Comparison of ENCODE assay signal across 7 cellular contexts in the genomic region with DNA sequence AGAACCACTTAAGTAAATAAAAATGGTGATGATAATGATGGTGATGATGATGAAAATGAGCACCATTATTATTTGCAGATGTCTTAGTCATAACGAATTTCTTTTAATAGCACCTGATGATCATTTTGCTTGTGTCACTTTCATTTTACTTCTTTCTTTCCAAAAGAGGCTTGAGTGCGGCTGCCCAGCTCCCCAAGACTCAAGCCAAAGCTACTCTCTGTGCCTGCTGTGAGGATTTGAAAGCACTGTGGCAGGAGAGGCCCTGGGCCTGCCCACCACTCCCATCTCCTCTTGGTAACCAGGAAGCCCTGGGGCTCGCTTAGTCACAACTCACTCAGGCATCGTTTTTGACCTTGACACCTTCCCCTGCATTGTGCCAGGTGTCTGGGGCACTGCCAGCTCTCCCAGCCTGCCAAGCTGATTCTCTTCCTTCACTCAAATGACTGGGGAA. TPM values are rescaled to one million over a fixed set of nuclear protein-coding genes. Genes with fewer than 3 reads are reported as not detected.
DNase-seq lines count a peak whose midpoint lies in the region; ATAC-seq and TF ChIP-seq lines count a peak whose summit lies in the region.

No MANE protein-coding gene starts in this region.

- H3K4me1 ChIP-seq in esophagus squamous epithelium (peaks cover 17 to 53% (median 38%) of the 10 kb centered on the region in 3 donors), uterus (peaks cover 7 to 19% of the 10 kb centered on the region in 2 donors)

- H3K27me3 ChIP-seq in esophagus squamous epithelium (no peaks in the 10 kb centered on the region), uterus (no peaks in the 10 kb centered on the region)

- peak; percentile 68 for ATAC-seq in GM21723 (IDR thresholded peaks at IDR 0.05; ENCODE audit: unreplicated experiment)

- WGBS in esophagus squamous epithelium, 2 donors: 30 to 41% methylated on average over 2 to 4 of the region's 4 CpGs

- H3K36me3 ChIP-seq in esophagus squamous epithelium (no peaks in the 10 kb centered on the region), uterus (no peaks in the 10 kb centered on the region)

- no peak for TF ChIP-seq POLR2A in esophagus squamous epithelium (IDR thresholded peaks at IDR 0.05)
- TF ChIP-seq POLR2A in uterus (IDR thresholded peaks at IDR 0.05): no peak

- H3K4me3 ChIP-seq in esophagus squamous epithelium (no peak overlapping the region), uterus (no peak overlapping the region)

- DNase-seq in NCI-H2171 (lab: John Stamatoyannopoulos, UW) (peak; percentile 44), esophagus squamous epithelium (lab: John Stamatoyannopoulos, UW) (no peak), uterus (peak in 1 of 2 donors; percentile 46), GM19238 (ENCODE audit: insufficient read length, low spot score) (no peak), nucleus accumbens (lab: John Stamatoyannopoulos, UW) (no peak)
- no peak for DNase-seq in activated T-cell treated with anti-CD3 and anti-CD28 coated beads, Interleukin-2, amount 50 U/mL, for 1 hour

- no peak for TF ChIP-seq CTCF in esophagus squamous epithelium (IDR thresholded peaks at IDR 0.05)
- no peak for TF ChIP-seq CTCF in uterus (IDR thresholded peaks at IDR 0.05)

- no peaks in the 10 kb centered on the region for H3K9me3 ChIP-seq in esophagus squamous epithelium
- H3K9me3 ChIP-seq in uterus: no peaks in the 10 kb centered on the region

- H3K27ac ChIP-seq in esophagus squamous epithelium (peak overlapping the region; percentile 39 to 69 (median 68)), uterus (peak overlapping the region; percentile 4 to 31)

- intact Hi-C loops in esophagus squamous epithelium (cut with DNase I): no loop called here
- intact Hi-C loops in uterus (cut with DNase I; ENCODE audit: low total_unique reads): no loop called here

RNA-seq across cellular contexts. Expression of a gene that starts 41.2 kb away (rescaled TPM):
- 1,000 to 10,000 TPM; 1,246 to 1,858 (median 1,428) TPM for total RNA-seq in esophagus squamous epithelium
- 1,000 to 10,000 TPM in 3 of 4 donors, 100 to 1,000 TPM in 1; 716 to 2,917 (median 2,308) TPM for total RNA-seq in uterus
